In the genomic region with DNA sequence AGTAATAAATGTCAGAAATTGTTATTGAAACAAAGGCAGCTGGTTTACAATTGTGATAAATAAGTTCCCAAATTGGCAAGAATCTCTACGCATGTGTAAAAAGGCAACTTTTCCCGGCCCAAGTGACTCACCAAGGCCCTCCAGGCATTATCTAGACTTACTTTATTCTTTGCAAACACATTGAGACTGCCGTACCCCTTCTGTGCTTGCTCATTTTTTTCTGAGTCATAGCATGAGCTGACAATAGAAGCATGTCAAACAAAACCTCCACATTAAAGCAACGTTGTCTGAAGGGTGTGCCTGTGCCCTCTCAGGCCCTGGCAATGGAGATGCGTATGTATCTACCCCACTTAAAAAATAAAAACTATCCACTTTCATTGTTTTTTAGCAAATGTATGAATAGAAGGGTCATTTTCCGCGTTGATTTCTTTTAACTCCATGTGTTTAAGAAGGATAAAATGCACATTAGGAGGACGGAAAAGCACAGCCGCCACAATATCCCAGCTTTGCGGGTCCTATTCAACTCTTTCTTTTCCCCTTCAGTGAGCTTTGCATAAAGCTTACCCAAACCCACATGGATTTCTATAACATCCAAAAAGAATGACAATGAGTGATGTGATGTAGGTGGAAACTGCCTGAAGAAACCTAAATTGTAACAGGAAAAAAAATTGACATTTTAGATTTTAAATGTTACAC, we compare ENCODE assay signal across 11 cellular contexts.
DNase-seq lines count a peak whose midpoint lies in the region; ATAC-seq and TF ChIP-seq lines count a peak whose summit lies in the region.
"Had no signal": no experiment of that assay in that cellular context is flagged by ENCODE, and none has a peak within 500 bp of the region (broad histone marks: within the 10 kb centered on the region; RNA-seq: fewer than 3 reads in every experiment).

No MANE protein-coding gene starts in this region.

- no peaks in the 10 kb centered on the region for H3K27me3 ChIP-seq in RWPE2 (ENCODE audit: insufficient read depth, poor library complexity, severe bottlenecking)
- no peaks in the 10 kb centered on the region for H3K27me3 ChIP-seq in stomach
- no peaks in the 10 kb centered on the region for H3K27me3 ChIP-seq in effector memory CD4-positive, alpha-beta T cell (replicated peaks; ENCODE audit: control insufficient read depth, insufficient read depth, low read length, poor library complexity, severe bottlenecking)
- no peaks in the 10 kb centered on the region for H3K27me3 ChIP-seq in ascending aorta

- H3K4me1 ChIP-seq in RWPE2 (ENCODE audit: insufficient read depth, poor library complexity, severe bottlenecking) = peaks cover 44% of the 10 kb centered on the region
- peaks cover 10 to 38% (median 28%) of the 10 kb centered on the region in 4 donors for H3K4me1 ChIP-seq in stomach
- H3K4me1 ChIP-seq in effector memory CD4-positive, alpha-beta T cell (ENCODE audit: control insufficient read depth, insufficient read depth, low read length, poor library complexity, severe bottlenecking) = no peaks in the 10 kb centered on the region
- H3K4me1 ChIP-seq in ascending aorta = peaks cover 0 to 3% of the 10 kb centered on the region in 2 donors

- intact Hi-C loops in stomach (cut with DNase I; ENCODE audit: low total_unique reads) (no loop called here), ascending aorta (cut with DNase I) (no loop called here)

- no peak for TF ChIP-seq CTCF in RWPE2 (IDR thresholded peaks at IDR 0.05; ENCODE audit: poor library complexity, severe bottlenecking)
- no peak for TF ChIP-seq CTCF in foreskin fibroblast (IDR thresholded peaks at IDR 0.05; ENCODE audit: low read depth, low read length)
- no peak for TF ChIP-seq CTCF in stomach (IDR thresholded peaks at IDR 0.05)
- TF ChIP-seq CTCF in ascending aorta (IDR thresholded peaks at IDR 0.05) = no peak

- WGBS in stomach, 5 donors = 31 to 51% (median 44%) methylated on average over 10 of the region's 10 CpGs

- H3K36me3 ChIP-seq in RWPE2 (ENCODE audit: low read depth) (no peaks in the 10 kb centered on the region), stomach (no peaks in the 10 kb centered on the region), ascending aorta (no peaks in the 10 kb centered on the region)
- H3K36me3 ChIP-seq in effector memory CD4-positive, alpha-beta T cell (ENCODE audit: control insufficient read depth, insufficient read depth, low read length) = no peaks in the 10 kb centered on the region

- peak; percentile 94 for DNase-seq in HCEC 1CT
- DNase-seq in RWPE2 (ENCODE audit: low spot score) = peak; percentile 84
- DNase-seq in foreskin fibroblast = peak; percentile 93 to 97
- peak; percentile 32 for DNase-seq in stomach
- DNase-seq in effector memory CD4-positive, alpha-beta T cell = no peak
- no peak for DNase-seq in ascending aorta (ENCODE audit: low spot score in 2 of 2)
- DNase-seq: activated CD4-positive, alpha-beta T cell treated with anti-CD3 and anti-CD28 coated beads for 48 hours; hippocampal formation; Kasumi-1 had no signal

- H3K9me3 ChIP-seq in RWPE2 (ENCODE audit: severe bottlenecking) (no peaks in the 10 kb centered on the region), stomach (no peaks in the 10 kb centered on the region), ascending aorta (no peaks in the 10 kb centered on the region)
- no peaks in the 10 kb centered on the region for H3K9me3 ChIP-seq in effector memory CD4-positive, alpha-beta T cell (ENCODE audit: control insufficient read depth, low read length)

- TF ChIP-seq POLR2A in stomach (IDR thresholded peaks at IDR 0.05) = no peak

- H3K4me3 ChIP-seq in RWPE2 (ENCODE audit: severe bottlenecking) (no peak overlapping the region), foreskin fibroblast (ENCODE audit: low read depth in 1 of 2, low read length in 2 of 2) (no peak overlapping the region), stomach (no peak overlapping the region), ascending aorta (no peak overlapping the region)
- no peak overlapping the region for H3K4me3 ChIP-seq in effector memory CD4-positive, alpha-beta T cell (ENCODE audit: insufficient read depth, low read depth, low read length, poor library complexity, severe bottlenecking)

- H3K27ac ChIP-seq in RWPE2 (ENCODE audit: poor library complexity, severe bottlenecking) (peak overlapping the region; percentile 98), stomach (peak overlapping the region; percentile 36 to 67 (median 53)), ascending aorta (no peak overlapping the region)
- no peak overlapping the region for H3K27ac ChIP-seq in effector memory CD4-positive, alpha-beta T cell (ENCODE audit: insufficient read depth, low read length, poor library complexity, severe bottlenecking)

- TF ChIP-seq EP300 in stomach (IDR thresholded peaks at IDR 0.05) = no peak

- ATAC-seq in RWPE2 (ENCODE audit: low read depth) = peak; percentile 97
- ATAC-seq in GM21381 (IDR thresholded peaks at IDR 0.05; ENCODE audit: unreplicated experiment) = no peak
- no peak for ATAC-seq in GM21526 (IDR thresholded peaks at IDR 0.05; ENCODE audit: low FRiP score, unreplicated experiment)

Comparison
In these comparisons a context has a peak if more than half of its experiments do, and no peak if none do; other contexts are left out.
1. DNase-seq: peak in HCEC 1CT (single experiment), RWPE2 (single experiment), foreskin fibroblast (2 of 2) and stomach (single experiment); none in effector memory CD4-positive, alpha-beta T cell (0 of 3) and ascending aorta (0 of 2).
2. H3K27ac ChIP-seq: peak in RWPE2 (single experiment) and stomach (5 of 5); none in effector memory CD4-positive, alpha-beta T cell (single experiment) and ascending aorta (0 of 2).